ENCODE assay signal across 1 cellular context in the genomic region with DNA sequence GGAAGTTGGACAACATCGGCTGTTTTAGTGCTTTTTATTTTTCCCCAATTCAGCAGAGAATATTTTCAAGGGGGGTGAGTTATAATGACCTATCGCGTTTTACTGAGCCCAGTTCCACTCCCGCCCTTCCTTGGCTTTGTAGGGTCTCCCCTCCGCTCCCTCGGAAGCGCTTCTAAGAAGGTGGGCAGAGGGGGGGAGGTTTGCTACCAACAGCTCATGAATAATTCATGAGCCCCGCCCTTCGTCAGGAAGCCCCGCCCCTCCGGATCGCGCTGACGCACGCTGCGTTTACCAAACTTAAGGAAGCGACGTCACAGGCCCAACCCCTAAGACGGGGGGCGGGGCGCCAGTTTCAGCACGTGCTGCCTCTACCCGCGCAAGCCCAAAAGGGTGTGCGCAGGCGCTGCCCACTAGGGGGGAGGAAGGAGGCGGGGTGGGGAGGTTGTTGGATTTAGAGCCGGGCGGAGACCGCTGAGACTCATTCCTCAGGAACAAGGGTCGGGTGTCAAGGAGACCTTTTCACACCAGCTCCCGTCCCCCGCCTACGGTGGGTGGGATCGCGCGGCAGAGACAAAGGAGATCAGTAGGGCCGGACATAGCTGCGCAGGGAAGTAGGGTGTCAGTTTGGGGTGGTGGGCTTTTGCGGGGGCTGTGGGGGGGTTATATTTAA.
TF ChIP-seq lines count a peak whose summit lies in the region.

No MANE protein-coding gene starts in this region.

TF ChIP-seq in HEK293, 187 proteins besides CTCF, POLR2A, EP300 and RAD21 (continued from another document and continues in another):
- TF ChIP-seq, protein P1, sequence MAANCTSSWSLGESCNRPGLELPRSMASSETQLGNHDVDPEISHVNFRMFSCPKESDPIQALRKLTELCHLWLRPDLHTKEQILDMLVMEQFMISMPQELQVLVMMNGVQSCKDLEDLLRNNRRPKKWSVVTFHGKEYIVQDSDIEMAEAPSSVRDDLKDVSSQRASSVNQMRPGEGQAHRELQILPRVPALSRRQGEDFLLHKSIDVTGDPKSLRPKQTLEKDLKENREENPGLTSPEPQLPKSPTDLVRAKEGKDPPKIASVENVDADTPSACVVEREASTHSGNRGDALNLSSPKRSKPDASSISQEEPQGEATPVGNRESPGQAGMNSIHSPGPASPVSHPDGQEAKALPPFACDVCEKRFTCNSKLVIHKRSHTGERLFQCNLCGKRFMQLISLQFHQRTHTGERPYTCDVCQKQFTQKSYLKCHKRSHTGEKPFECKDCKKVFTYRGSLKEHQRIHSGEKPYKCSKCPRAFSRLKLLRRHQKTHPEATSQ (tag by site-specific recombination; IDR thresholded peaks at IDR 0.05), result no peak
- peak; percentile 80 for TF ChIP-seq ZSCAN23 (tag by site-specific recombination; IDR thresholded peaks at IDR 0.05)
- peak; percentile 35; the same call in 1 of the 2 replicates for TF ChIP-seq ZNF600 (tag by site-specific recombination; IDR thresholded peaks at IDR 0.05)
- TF ChIP-seq, protein P2, sequence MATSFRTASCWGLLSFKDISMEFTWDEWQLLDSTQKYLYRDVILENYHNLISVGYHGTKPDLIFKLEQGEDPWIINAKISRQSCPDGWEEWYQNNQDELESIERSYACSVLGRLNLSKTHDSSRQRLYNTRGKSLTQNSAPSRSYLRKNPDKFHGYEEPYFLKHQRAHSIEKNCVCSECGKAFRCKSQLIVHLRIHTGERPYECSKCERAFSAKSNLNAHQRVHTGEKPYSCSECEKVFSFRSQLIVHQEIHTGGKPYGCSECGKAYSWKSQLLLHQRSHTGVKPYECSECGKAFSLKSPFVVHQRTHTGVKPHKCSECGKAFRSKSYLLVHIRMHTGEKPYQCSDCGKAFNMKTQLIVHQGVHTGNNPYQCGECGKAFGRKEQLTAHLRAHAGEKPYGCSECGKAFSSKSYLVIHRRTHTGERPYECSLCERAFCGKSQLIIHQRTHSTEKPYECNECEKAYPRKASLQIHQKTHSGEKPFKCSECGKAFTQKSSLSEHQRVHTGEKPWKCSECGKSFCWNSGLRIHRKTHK (tag by site-specific recombination; IDR thresholded peaks at IDR 0.05), result no peak
- peak; percentile 40 for TF ChIP-seq ZIC2 (tag by site-specific recombination; IDR thresholded peaks at IDR 0.05)
- no peak for TF ChIP-seq ZNF211 (tag by site-specific recombination; IDR thresholded peaks at IDR 0.05; ENCODE audit: low read depth)
- TF ChIP-seq ZBTB1 (tag by site-specific recombination; IDR thresholded peaks at IDR 0.05), result peak; percentile 61; the same call in 1 of the 2 replicates
- TF ChIP-seq ZNF155 (tag by site-specific recombination; IDR thresholded peaks at IDR 0.05), result no peak
- TF ChIP-seq ZEB2 (tag by site-specific recombination; IDR thresholded peaks at IDR 0.05), result peak; percentile 3; the same call in 1 of the 2 replicates
- TF ChIP-seq ZNF707 (tag by site-specific recombination; IDR thresholded peaks at IDR 0.05), result no peak
- TF ChIP-seq, protein P3, sequence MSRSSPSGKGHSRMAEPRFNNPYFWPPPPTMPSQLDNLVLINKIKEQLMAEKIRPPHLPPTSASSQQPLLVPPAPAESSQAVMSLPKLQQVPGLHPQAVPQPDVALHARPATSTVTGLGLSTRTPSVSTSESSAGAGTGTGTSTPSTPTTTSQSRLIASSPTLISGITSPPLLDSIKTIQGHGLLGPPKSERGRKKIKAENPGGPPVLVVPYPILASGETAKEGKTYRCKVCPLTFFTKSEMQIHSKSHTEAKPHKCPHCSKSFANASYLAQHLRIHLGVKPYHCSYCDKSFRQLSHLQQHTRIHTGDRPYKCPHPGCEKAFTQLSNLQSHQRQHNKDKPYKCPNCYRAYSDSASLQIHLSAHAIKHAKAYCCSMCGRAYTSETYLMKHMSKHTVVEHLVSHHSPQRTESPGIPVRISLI (tag by site-specific recombination; IDR thresholded peaks at IDR 0.05), result no peak
- TF ChIP-seq, protein P4, sequence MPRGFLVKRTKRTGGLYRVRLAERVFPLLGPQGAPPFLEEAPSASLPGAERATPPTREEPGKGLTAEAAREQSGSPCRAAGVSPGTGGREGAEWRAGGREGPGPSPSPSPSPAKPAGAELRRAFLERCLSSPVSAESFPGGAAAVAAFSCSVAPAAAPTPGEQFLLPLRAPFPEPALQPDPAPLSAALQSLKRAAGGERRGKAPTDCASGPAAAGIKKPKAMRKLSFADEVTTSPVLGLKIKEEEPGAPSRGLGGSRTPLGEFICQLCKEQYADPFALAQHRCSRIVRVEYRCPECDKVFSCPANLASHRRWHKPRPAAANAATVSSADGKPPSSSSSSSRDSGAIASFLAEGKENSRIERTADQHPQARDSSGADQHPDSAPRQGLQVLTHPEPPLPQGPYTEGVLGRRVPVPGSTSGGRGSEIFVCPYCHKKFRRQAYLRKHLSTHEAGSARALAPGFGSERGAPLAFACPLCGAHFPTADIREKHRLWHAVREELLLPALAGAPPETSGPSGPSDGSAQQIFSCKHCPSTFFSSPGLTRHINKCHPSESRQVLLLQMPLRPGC (tag by site-specific recombination; IDR thresholded peaks at IDR 0.05), result peak; percentile 76; the same call in 1 of the 2 replicates
- TF ChIP-seq ZNF416 (tag by site-specific recombination; IDR thresholded peaks at IDR 0.05), result no peak
- TF ChIP-seq, protein P5, sequence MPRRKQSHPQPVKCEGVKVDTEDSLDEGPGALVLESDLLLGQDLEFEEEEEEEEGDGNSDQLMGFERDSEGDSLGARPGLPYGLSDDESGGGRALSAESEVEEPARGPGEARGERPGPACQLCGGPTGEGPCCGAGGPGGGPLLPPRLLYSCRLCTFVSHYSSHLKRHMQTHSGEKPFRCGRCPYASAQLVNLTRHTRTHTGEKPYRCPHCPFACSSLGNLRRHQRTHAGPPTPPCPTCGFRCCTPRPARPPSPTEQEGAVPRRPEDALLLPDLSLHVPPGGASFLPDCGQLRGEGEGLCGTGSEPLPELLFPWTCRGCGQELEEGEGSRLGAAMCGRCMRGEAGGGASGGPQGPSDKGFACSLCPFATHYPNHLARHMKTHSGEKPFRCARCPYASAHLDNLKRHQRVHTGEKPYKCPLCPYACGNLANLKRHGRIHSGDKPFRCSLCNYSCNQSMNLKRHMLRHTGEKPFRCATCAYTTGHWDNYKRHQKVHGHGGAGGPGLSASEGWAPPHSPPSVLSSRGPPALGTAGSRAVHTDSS (tag by site-specific recombination; IDR thresholded peaks at IDR 0.05), result no peak
- no peak for TF ChIP-seq ZNF214 (tag by site-specific recombination; IDR thresholded peaks at IDR 0.05; ENCODE audit: borderline replicate concordance)
- TF ChIP-seq, protein P6, sequence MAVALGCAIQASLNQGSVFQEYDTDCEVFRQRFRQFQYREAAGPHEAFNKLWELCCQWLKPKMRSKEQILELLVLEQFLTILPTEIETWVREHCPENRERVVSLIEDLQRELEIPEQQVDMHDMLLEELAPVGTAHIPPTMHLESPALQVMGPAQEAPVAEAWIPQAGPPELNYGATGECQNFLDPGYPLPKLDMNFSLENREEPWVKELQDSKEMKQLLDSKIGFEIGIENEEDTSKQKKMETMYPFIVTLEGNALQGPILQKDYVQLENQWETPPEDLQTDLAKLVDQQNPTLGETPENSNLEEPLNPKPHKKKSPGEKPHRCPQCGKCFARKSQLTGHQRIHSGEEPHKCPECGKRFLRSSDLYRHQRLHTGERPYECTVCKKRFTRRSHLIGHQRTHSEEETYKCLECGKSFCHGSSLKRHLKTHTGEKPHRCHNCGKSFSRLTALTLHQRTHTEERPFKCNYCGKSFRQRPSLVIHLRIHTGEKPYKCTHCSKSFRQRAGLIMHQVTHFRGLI (tag by site-specific recombination; IDR thresholded peaks at IDR 0.05), result peak; percentile 58; the same call in 1 of the 2 replicates
- no peak for TF ChIP-seq ZNF555 (tag by site-specific recombination; conservative IDR thresholded peaks at IDR 0.05)
- TF ChIP-seq, protein P7, sequence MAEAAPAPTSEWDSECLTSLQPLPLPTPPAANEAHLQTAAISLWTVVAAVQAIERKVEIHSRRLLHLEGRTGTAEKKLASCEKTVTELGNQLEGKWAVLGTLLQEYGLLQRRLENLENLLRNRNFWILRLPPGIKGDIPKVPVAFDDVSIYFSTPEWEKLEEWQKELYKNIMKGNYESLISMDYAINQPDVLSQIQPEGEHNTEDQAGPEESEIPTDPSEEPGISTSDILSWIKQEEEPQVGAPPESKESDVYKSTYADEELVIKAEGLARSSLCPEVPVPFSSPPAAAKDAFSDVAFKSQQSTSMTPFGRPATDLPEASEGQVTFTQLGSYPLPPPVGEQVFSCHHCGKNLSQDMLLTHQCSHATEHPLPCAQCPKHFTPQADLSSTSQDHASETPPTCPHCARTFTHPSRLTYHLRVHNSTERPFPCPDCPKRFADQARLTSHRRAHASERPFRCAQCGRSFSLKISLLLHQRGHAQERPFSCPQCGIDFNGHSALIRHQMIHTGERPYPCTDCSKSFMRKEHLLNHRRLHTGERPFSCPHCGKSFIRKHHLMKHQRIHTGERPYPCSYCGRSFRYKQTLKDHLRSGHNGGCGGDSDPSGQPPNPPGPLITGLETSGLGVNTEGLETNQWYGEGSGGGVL (tag by site-specific recombination; IDR thresholded peaks at IDR 0.05), result no peak; the same call in 1 of the 2 replicates
- no peak for TF ChIP-seq ZNF140 (tag by site-specific recombination; IDR thresholded peaks at IDR 0.05)
- TF ChIP-seq KLF7 (tag by site-specific recombination; IDR thresholded peaks at IDR 0.05; ENCODE audit: borderline replicate concordance), result peak; percentile 78; the same call in 1 of the 2 replicates
- TF ChIP-seq, protein P8, sequence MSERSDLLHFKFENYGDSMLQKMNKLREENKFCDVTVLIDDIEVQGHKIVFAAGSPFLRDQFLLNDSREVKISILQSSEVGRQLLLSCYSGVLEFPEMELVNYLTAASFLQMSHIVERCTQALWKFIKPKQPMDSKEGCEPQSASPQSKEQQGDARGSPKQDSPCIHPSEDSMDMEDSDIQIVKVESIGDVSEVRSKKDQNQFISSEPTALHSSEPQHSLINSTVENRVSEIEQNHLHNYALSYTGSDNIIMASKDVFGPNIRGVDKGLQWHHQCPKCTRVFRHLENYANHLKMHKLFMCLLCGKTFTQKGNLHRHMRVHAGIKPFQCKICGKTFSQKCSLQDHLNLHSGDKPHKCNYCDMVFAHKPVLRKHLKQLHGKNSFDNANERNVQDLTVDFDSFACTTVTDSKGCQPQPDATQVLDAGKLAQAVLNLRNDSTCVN (tag by site-specific recombination; optimal IDR thresholded peaks at IDR 0.05), result no peak
- peak; percentile 88 for TF ChIP-seq GLIS1 (tag by site-specific recombination; IDR thresholded peaks at IDR 0.05)
- TF ChIP-seq, protein P9, sequence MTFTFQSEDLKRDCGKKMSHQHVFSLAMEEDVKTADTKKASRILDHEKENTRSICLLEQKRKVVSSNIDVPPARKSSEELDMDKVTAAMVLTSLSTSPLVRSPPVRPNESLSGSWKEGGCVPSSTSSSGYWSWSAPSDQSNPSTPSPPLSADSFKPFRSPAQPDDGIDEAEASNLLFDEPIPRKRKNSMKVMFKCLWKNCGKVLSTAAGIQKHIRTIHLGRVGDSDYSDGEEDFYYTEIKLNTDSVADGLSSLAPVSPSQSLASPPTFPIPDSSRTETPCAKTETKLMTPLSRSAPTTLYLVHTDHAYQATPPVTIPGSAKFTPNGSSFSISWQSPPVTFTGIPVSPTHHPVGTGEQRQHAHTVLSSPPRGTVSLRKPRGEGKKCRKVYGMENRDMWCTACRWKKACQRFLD (tag by site-specific recombination; IDR thresholded peaks at IDR 0.05), result no peak
- no peak for TF ChIP-seq ZNF350 (tag by site-specific recombination; IDR thresholded peaks at IDR 0.05)
- TF ChIP-seq ZNF514 (tag by site-specific recombination; IDR thresholded peaks at IDR 0.05), result no peak
- no peak for TF ChIP-seq ZNF837 (tag by site-specific recombination; IDR thresholded peaks at IDR 0.05)
- peak; percentile 98 for TF ChIP-seq ZBTB21 (tag by site-specific recombination; IDR thresholded peaks at IDR 0.05)
- TF ChIP-seq ZNF791 (tag by site-specific recombination; IDR thresholded peaks at IDR 0.05), result no peak
- TF ChIP-seq ZFP37 (tag by site-specific recombination; IDR thresholded peaks at IDR 0.05), result 0 out of 2 replicates have a peak, but pooled peaks have one; percentile 16
- no peak for TF ChIP-seq TCF7L2 (IDR thresholded peaks at IDR 0.05; ENCODE audit: borderline replicate concordance, low read depth, low read length)
- TF ChIP-seq ZNF830 (tag by site-specific recombination; IDR thresholded peaks at IDR 0.05; ENCODE audit: low read depth), result no peak
- TF ChIP-seq, protein P10, sequence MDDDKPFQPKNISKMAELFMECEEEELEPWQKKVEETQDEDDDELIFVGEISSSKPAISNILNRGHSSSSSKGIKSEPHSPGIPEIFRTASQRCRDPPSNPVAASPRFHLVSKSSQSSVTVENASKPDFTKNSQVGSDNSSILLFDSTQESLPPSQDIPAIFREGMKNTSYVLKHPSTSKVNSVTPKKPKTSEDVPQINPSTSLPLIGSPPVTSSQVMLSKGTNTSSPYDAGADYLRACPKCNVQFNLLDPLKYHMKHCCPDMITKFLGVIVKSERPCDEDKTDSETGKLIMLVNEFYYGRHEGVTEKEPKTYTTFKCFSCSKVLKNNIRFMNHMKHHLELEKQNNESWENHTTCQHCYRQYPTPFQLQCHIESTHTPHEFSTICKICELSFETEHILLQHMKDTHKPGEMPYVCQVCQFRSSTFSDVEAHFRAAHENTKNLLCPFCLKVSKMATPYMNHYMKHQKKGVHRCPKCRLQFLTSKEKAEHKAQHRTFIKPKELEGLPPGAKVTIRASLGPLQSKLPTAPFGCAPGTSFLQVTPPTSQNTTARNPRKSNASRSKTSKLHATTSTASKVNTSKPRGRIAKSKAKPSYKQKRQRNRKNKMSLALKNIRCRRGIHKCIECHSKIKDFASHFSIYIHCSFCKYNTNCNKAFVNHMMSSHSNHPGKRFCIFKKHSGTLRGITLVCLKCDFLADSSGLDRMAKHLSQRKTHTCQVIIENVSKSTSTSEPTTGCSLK (tag by site-specific recombination; IDR thresholded peaks at IDR 0.05), result no peak
- no peak for TF ChIP-seq HOXD13 (CRISPR knock-in tag; IDR thresholded peaks at IDR 0.05; ENCODE audit: borderline replicate concordance)
- TF ChIP-seq ZNF626 (tag by site-specific recombination; IDR thresholded peaks at IDR 0.05), result no peak
- TF ChIP-seq MEIS1 (CRISPR knock-in tag; IDR thresholded peaks at IDR 0.05; ENCODE audit: borderline replicate concordance), result no peak
- TF ChIP-seq ZNF629 (tag by site-specific recombination; IDR thresholded peaks at IDR 0.05), result peak; percentile 100
- TF ChIP-seq GLI4 (tag by site-specific recombination; IDR thresholded peaks at IDR 0.05), result peak; percentile 84
- TF ChIP-seq ZNF521 (tag by site-specific recombination; IDR thresholded peaks at IDR 0.05), result no peak
- TF ChIP-seq, protein P11, sequence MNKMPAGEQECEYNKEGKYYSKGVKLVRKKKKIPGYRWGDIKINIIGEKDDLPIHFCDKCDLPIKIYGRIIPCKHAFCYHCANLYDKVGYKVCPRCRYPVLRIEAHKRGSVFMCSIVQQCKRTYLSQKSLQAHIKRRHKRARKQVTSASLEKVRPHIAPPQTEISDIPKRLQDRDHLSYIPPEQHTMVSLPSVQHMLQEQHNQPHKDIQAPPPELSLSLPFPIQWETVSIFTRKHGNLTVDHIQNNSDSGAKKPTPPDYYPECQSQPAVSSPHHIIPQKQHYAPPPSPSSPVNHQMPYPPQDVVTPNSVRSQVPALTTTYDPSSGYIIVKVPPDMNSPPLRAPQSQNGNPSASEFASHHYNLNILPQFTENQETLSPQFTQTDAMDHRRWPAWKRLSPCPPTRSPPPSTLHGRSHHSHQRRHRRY (tag by site-specific recombination; IDR thresholded peaks at IDR 0.05), result no peak; the same call in 1 of the 2 replicates
- TF ChIP-seq ZNF701 (tag by site-specific recombination; IDR thresholded peaks at IDR 0.05), result no peak
- no peak for TF ChIP-seq ZNF747 (tag by site-specific recombination; IDR thresholded peaks at IDR 0.05)
- no peak for TF ChIP-seq ZNF16 (tag by site-specific recombination; IDR thresholded peaks at IDR 0.05; ENCODE audit: low read depth)
